In the genomic region with DNA sequence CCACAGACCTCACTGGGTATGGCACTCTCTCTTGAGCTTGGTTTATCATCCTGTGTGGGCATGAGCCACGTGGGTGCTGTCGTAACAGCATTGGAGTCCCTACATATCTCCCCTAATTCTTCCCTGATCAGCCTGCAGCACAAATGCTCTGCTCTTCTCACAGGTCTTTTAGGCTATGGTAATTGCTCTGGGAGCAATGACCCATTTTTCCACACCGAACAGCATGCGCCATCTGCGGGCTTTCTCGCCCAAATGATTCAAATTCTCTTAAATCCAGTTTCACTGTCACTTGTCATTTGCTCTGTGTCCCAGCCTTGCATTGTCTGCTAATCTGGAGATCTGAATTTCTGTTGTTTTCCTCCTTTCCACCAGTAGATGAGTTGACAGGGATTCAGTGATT, we compare ENCODE assay signal across 33 cellular contexts.
"Had no signal": no experiment of that assay in that cellular context is flagged by ENCODE, and none has a peak within 500 bp of the region (broad histone marks: within the 10 kb centered on the region; RNA-seq: fewer than 3 reads in every experiment).

No MANE protein-coding gene starts in this region.

- H3K36me3 ChIP-seq: brain microvascular endothelial cell, MG63, WERI-Rb-1 had no signal

- H3K4me1 Mint-ChIP-seq: activated CD4-positive, alpha-beta T cell treated with anti-CD3 and anti-CD28 coated beads, Interleukin-2, amount 10 ng/mL, durations not matched to agents 24 days and 14 days; activated naive CD8-positive, alpha-beta T cell treated with anti-CD3 and anti-CD28 coated beads for 36 hours had no signal

- ATAC-seq: activated CD8-positive, alpha-beta T cell treated with anti-CD3 and anti-CD28 coated beads, Interleukin-2, amount 10 ng/mL, durations not matched to agents 7 days and 5 days; PC-3; Right ventricle myocardium inferior had no signal

- H3K27ac ChIP-seq: brain microvascular endothelial cell, RWPE1, WERI-Rb-1 had no signal

- H3K4me3 ChIP-seq: MG63 had no signal

- H3K9me3 ChIP-seq: MG63 had no signal

- H3K27me3 Mint-ChIP-seq: activated CD4-positive, alpha-beta T cell treated with anti-CD3 and anti-CD28 coated beads, Interleukin-2, amount 10 ng/mL, durations not matched to agents 24 days and 14 days; activated naive CD8-positive, alpha-beta T cell treated with anti-CD3 and anti-CD28 coated beads for 36 hours; activated T-cell treated with anti-CD3 and anti-CD28 coated beads, Interleukin-2, amount 50 U/mL, for 24 hours had no signal

- H3K27ac Mint-ChIP-seq: activated CD4-positive, alpha-beta T cell treated with anti-CD3 and anti-CD28 coated beads, Interleukin-2, amount 10 ng/mL, durations not matched to agents 24 days and 14 days; activated CD8-positive, alpha-beta T cell treated with anti-CD3 and anti-CD28 coated beads, Interleukin-2, amount 10 ng/mL, durations not matched to agents 7 days and 5 days; activated naive CD8-positive, alpha-beta T cell treated with anti-CD3 and anti-CD28 coated beads for 36 hours; activated T-cell treated with anti-CD3 and anti-CD28 coated beads, Interleukin-2, amount 50 U/mL, for 24 hours had no signal

- H3K27me3 ChIP-seq: brain microvascular endothelial cell, MG63 had no signal

- H3K9me3 Mint-ChIP-seq: activated CD4-positive, alpha-beta T cell treated with anti-CD3 and anti-CD28 coated beads, Interleukin-2, amount 10 ng/mL, durations not matched to agents 24 days and 14 days; activated naive CD8-positive, alpha-beta T cell treated with anti-CD3 and anti-CD28 coated beads for 36 hours; activated T-cell treated with anti-CD3 and anti-CD28 coated beads, Interleukin-2, amount 50 U/mL, for 24 hours had no signal

- H3K4me3 Mint-ChIP-seq: activated CD4-positive, alpha-beta T cell treated with anti-CD3 and anti-CD28 coated beads, Interleukin-2, amount 10 ng/mL, durations not matched to agents 24 days and 14 days; activated CD8-positive, alpha-beta T cell treated with anti-CD3 and anti-CD28 coated beads, Interleukin-2, amount 10 ng/mL, durations not matched to agents 7 days and 5 days; activated naive CD8-positive, alpha-beta T cell treated with anti-CD3 and anti-CD28 coated beads for 36 hours; activated T-cell treated with anti-CD3 and anti-CD28 coated beads, Interleukin-2, amount 50 U/mL, for 24 hours had no signal

- H3K36me3 Mint-ChIP-seq: activated naive CD8-positive, alpha-beta T cell treated with anti-CD3 and anti-CD28 coated beads for 36 hours had no signal

- DNase-seq: activated CD4-positive, alpha-beta T cell treated with anti-CD3 and anti-CD28 coated beads, Interleukin-2, amount 10 ng/mL, durations not matched to agents 24 days and 14 days; activated CD4-positive, alpha-beta T cell treated with anti-CD3 and anti-CD28 coated beads, Interleukin-2, amount 50 U/mL, for 4 hours; activated CD8-positive, alpha-beta T cell treated with anti-CD3 and anti-CD28 coated beads, Interleukin-2, amount 10 ng/mL, durations not matched to agents 7 days and 5 days; activated effector memory CD4-positive, alpha-beta T cell treated with anti-CD3 and anti-CD28 coated beads, Interleukin-2, amount 50 U/mL, for 16 hours; activated naive CD4-positive, alpha-beta T cell; activated naive CD4-positive, alpha-beta T cell treated with anti-CD3 and anti-CD28 coated beads, Interleukin-2, amount 50 U/mL, for 16 hours; activated naive CD8-positive, alpha-beta T cell treated with anti-CD3 and anti-CD28 coated beads for 36 hours; activated T-cell treated with anti-CD3 and anti-CD28 coated beads, Interleukin-2, amount 50 U/mL, for 24 hours; amniotic stem cell; aorta; brain microvascular endothelial cell; central memory CD4-positive, alpha-beta T cell; Kasumi-1; KG1; MG63; NCI-H1048; NCI-H1417; NCI-H146; NCI-H187; NCI-H2029 treated with DMSO at 0.1 percent for 48 hours; NCI-H2107; NCI-H2171; NCI-H510A; NCI-H526; NCI-H748 treated with DMSO at 0.1 percent for 48 hours; NK-92 treated with Interleukin-12 subunit alpha and Interleukin-12 subunit beta, amount 100 ng/mL, for 24 hours; PC-3; SIG-M5; SW 1271; T1000; WERI-Rb-1 had no signal
